Comparison of ENCODE assay signal across 1 cellular context in the genomic region with DNA sequence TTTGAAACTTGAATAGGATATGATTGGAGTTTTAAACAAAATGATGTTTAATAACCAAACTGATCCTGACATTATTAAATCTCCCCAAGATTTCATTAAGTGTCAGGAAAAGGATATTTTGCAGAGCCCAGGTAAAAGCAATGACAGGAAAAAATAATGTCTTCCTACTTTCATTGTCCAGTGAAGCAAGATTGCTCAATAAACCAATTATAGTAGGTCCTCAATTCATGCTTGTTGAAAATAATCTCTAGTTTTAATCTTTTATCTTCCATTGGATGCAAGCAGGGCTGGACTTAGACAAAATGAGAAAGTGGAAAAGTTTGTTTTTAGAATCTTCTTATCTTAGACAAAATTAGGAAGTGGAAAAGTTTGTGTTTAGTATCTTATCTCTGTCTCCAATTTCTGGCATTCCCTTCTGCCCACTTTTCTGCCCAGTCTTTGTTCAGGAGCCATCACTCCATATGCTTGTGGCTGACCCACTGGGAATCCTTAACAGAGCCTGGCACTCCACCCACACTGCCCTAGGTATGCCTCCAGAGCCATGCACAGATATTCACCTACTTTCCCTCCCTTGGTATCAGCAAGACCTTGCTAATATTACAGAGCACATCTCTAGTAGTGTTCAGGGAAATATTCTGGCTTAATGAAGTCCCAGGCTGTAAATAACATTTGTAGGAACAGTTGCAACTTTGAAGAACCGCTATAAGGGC.
TF ChIP-seq lines count a peak whose summit lies in the region.

No MANE protein-coding gene starts in this region.

TF ChIP-seq in H1, 55 proteins besides CTCF, POLR2A, EP300 and RAD21:
- TF ChIP-seq SIX5 (IDR thresholded peaks at IDR 0.05; ENCODE audit: low read depth, low read length): no peak
- no peak for TF ChIP-seq HDAC2 (IDR thresholded peaks at IDR 0.05; ENCODE audit: borderline replicate concordance in 1 of 2, low read depth in 2 of 2, low read length in 2 of 2)
- TF ChIP-seq TEAD4 (IDR thresholded peaks at IDR 0.05; ENCODE audit: low read depth, low read length): no peak
- no peak for TF ChIP-seq TBP (IDR thresholded peaks at IDR 0.05; ENCODE audit: low read depth, low read length)
- no peak for TF ChIP-seq HDAC6 (IDR thresholded peaks at IDR 0.05; ENCODE audit: low read depth, low read length)
- no peak for TF ChIP-seq GTF2F1 (IDR thresholded peaks at IDR 0.05; ENCODE audit: borderline replicate concordance, low read depth, low read length)
